ENCODE assay signal across 10 cellular contexts in genomic region chr15:85402195-85402921, GRCh38. TPM values are rescaled to one million over a fixed set of nuclear protein-coding genes. Genes with fewer than 3 reads are reported as not detected.
DNase-seq lines count a peak whose midpoint lies in the region; ATAC-seq and TF ChIP-seq lines count a peak whose summit lies in the region.
"Had no signal": no experiment of that assay in that cellular context is flagged by ENCODE, and none has a peak within 500 bp of the region (broad histone marks: within the 10 kb centered on the region; RNA-seq: fewer than 3 reads in every experiment).

No MANE protein-coding gene starts in this region.

- TF ChIP-seq POLR2A in transverse colon (IDR thresholded peaks at IDR 0.05) = no peak

- no peaks in the 10 kb centered on the region for H3K36me3 ChIP-seq in left ventricle myocardium inferior
- H3K36me3 ChIP-seq in transverse colon = no peaks in the 10 kb centered on the region

- 61 to 65% methylated on average over 4 to 5 of the region's 5 CpGs for WGBS in transverse colon (ENCODE audit: low coverage in 1 of 2), 2 donors

- CTCF ChIA-PET in activated naive CD4-positive, alpha-beta T cell treated with anti-CD3 and anti-CD28 coated beads, Interleukin-2, amount 10 ng/mL, durations not matched to agents 7 days and 5 days (lab: Charles Lee) = interaction anchor here (5.9 kb wide), 1 partner anchor 11 kb away, joined by 33 read pairs; no protein-coding TSS in a partner anchor

- H3K4me3 ChIP-seq in WI38 (ENCODE audit: low read depth, low read length) (peak overlapping the region; percentile 14; the same call in 1 of the 2 replicates), left ventricle myocardium inferior (peak overlapping the region; percentile 4), transverse colon (no peak overlapping the region)

- H3K27me3 ChIP-seq in left ventricle myocardium inferior (ENCODE audit: low read depth) = no peaks in the 10 kb centered on the region
- H3K27me3 ChIP-seq in transverse colon = no peaks in the 10 kb centered on the region

- H3K9me3 ChIP-seq in left ventricle myocardium inferior (replicated peaks) = no peaks in the 10 kb centered on the region
- H3K9me3 ChIP-seq in transverse colon = no peaks in the 10 kb centered on the region

- in situ Hi-C loops in transverse colon (cut with MboI; ENCODE audit: low pct_ligation_motif_present in 1 of 4, low pct_unique_long_range_greater_than_20kb in 1 of 4, low sequenced_read_pairs in 3 of 4) = no loop called here

- H3K4me1 ChIP-seq in left ventricle myocardium inferior = peaks cover 92% of the 10 kb centered on the region
- peaks cover 27 to 65% (median 38%) of the 10 kb centered on the region in 4 donors for H3K4me1 ChIP-seq in transverse colon

- H3K27me3 Mint-ChIP-seq in activated naive CD4-positive, alpha-beta T cell treated with anti-CD3 and anti-CD28 coated beads, Interleukin-2, amount 10 ng/mL, durations not matched to agents 7 days and 5 days = no peaks in the 10 kb centered on the region

- H3K27ac ChIP-seq in left ventricle myocardium inferior (replicated peaks) (peak overlapping the region; percentile 48), transverse colon (peak overlapping the region in 3 of 4 donors; percentile 5 to 28 (median 10))

- no peak for TF ChIP-seq EP300 in transverse colon (IDR thresholded peaks at IDR 0.05; ENCODE audit: low read depth)

- H3K4me3 Mint-ChIP-seq in activated naive CD4-positive, alpha-beta T cell treated with anti-CD3 and anti-CD28 coated beads, Interleukin-2, amount 10 ng/mL, durations not matched to agents 7 days and 5 days = no peak overlapping the region

- intact Hi-C loops in left ventricle myocardium inferior (cut with micrococcal nuclease) = no loop called here
- intact Hi-C loops in transverse colon (cut with DNase I; ENCODE audit: low total_unique reads) = no loop called here

- peak; percentile 34 to 81 for ATAC-seq in activated naive CD4-positive, alpha-beta T cell treated with anti-CD3 and anti-CD28 coated beads, Interleukin-2, amount 50 U/mL, for 72 hours
- no peak for ATAC-seq in GM19455 (IDR thresholded peaks at IDR 0.05; ENCODE audit: unreplicated experiment)

- no peak for DNase-seq in activated naive CD4-positive, alpha-beta T cell treated with anti-CD3 and anti-CD28 coated beads, Interleukin-2, amount 50 U/mL, for 72 hours (ENCODE audit: low spot score in 2 of 2)
- no peak for DNase-seq in activated naive CD4-positive, alpha-beta T cell treated with anti-CD3 and anti-CD28 coated beads, Interleukin-2, amount 10 ng/mL, durations not matched to agents 7 days and 5 days
- DNase-seq in left ventricle myocardium inferior (no peak), transverse colon (no peak), NCI-H526 treated with DMSO at 0.1 percent for 48 hours (lab: John Stamatoyannopoulos, UW) (no peak), NCI-H1105 (lab: John Stamatoyannopoulos, UW) (no peak)
- DNase-seq: activated naive CD4-positive, alpha-beta T cell treated with anti-CD3 and anti-CD28 coated beads, Interleukin-2, amount 50 U/mL, for 16 hours; NCI-H146 had no signal

- H3K9me3 Mint-ChIP-seq in activated naive CD4-positive, alpha-beta T cell treated with anti-CD3 and anti-CD28 coated beads, Interleukin-2, amount 50 U/mL, for 72 hours = no peaks in the 10 kb centered on the region
- no peaks in the 10 kb centered on the region for H3K9me3 Mint-ChIP-seq in activated naive CD4-positive, alpha-beta T cell treated with anti-CD3 and anti-CD28 coated beads, Interleukin-2, amount 10 ng/mL, durations not matched to agents 7 days and 5 days

- peak overlapping the region in 1 of 2 donors; percentile 84 for H3K27ac Mint-ChIP-seq in activated naive CD4-positive, alpha-beta T cell treated with anti-CD3 and anti-CD28 coated beads, Interleukin-2, amount 50 U/mL, for 72 hours
- no peak overlapping the region for H3K27ac Mint-ChIP-seq in activated naive CD4-positive, alpha-beta T cell treated with anti-CD3 and anti-CD28 coated beads, Interleukin-2, amount 10 ng/mL, durations not matched to agents 7 days and 5 days

- TF ChIP-seq CTCF in WI38 (IDR thresholded peaks at IDR 0.05; ENCODE audit: low read depth, low read length) (no peak), left ventricle myocardium inferior (IDR thresholded peaks at IDR 0.05; ENCODE audit: borderline replicate concordance) (no peak), transverse colon (IDR thresholded peaks at IDR 0.05) (no peak)

- peaks cover 55% of the 10 kb centered on the region for H3K4me1 Mint-ChIP-seq in activated naive CD4-positive, alpha-beta T cell treated with anti-CD3 and anti-CD28 coated beads, Interleukin-2, amount 10 ng/mL, durations not matched to agents 7 days and 5 days

- H3K36me3 Mint-ChIP-seq in activated naive CD4-positive, alpha-beta T cell treated with anti-CD3 and anti-CD28 coated beads, Interleukin-2, amount 50 U/mL, for 72 hours = peaks cover 0 to 11% of the 10 kb centered on the region in 2 donors
- H3K36me3 Mint-ChIP-seq in activated naive CD4-positive, alpha-beta T cell treated with anti-CD3 and anti-CD28 coated beads, Interleukin-2, amount 10 ng/mL, durations not matched to agents 7 days and 5 days = peaks cover 5% of the 10 kb centered on the region

RNA-seq across cellular contexts. Expression of gene AKAP13, which starts 22.0 kb away (rescaled TPM):
- total RNA-seq in activated naive CD4-positive, alpha-beta T cell treated with anti-CD3 and anti-CD28 coated beads, Interleukin-2, amount 50 U/mL, for 72 hours = 100 to 1,000 TPM; 105 to 106 TPM
- 331 TPM for total RNA-seq in left ventricle myocardium inferior
- 100 to 1,000 TPM; 206 to 291 (median 214) TPM for total RNA-seq in transverse colon

Comparison
In these comparisons a context has a peak if more than half of its experiments do, and no peak if none do; other contexts are left out.
1. H3K4me3 ChIP-seq: peak in WI38 (single experiment) and left ventricle myocardium inferior (single experiment); none in transverse colon (0 of 4).